Comparison of ENCODE assay signal across 26 cellular contexts in genomic region chr11:8066036-8066910, GRCh38. TPM values are rescaled to one million over a fixed set of nuclear protein-coding genes. Genes with fewer than 3 reads are reported as not detected.
DNase-seq lines count a peak whose midpoint lies in the region; ATAC-seq and TF ChIP-seq lines count a peak whose summit lies in the region.
"Had no signal": no experiment of that assay in that cellular context is flagged by ENCODE, and none has a peak within 500 bp of the region (broad histone marks: within the 10 kb centered on the region; RNA-seq: fewer than 3 reads in every experiment).

No MANE protein-coding gene starts in this region.

- H3K36me3 Mint-ChIP-seq in GM23338 (ENCODE audit: low read depth), result no peaks in the 10 kb centered on the region
- no peaks in the 10 kb centered on the region for H3K36me3 Mint-ChIP-seq in glutamatergic neuron (ENCODE audit: unreplicated experiment)
- H3K36me3 Mint-ChIP-seq: natural killer cell treated with Interleukin-12 subunit alpha and Interleukin-12 subunit beta and Interleukin-15 and Interleukin-18, amount 100 ng/mL, for 72 hours had no signal

- H3F3A ChIP-seq in GM23338 (replicated peaks; ENCODE audit: low read depth), result no peaks in the 10 kb centered on the region

- H3K4me2 ChIP-seq in GM23338, result no peak overlapping the region

- peak; percentile 8; the same call in 1 of the 3 replicates for ATAC-seq in GM23338
- peak; percentile 8; the same call in 1 of the 3 replicates for ATAC-seq in RWPE2 (ENCODE audit: low read depth)
- ATAC-seq: body of pancreas, left lung had no signal

- H3K9me3 Mint-ChIP-seq in GM23338 (no peaks in the 10 kb centered on the region; the same call in 2 of the 3 replicates), glutamatergic neuron (ENCODE audit: unreplicated experiment) (peaks cover 5% of the 10 kb centered on the region)
- H3K9me3 Mint-ChIP-seq: activated CD4-positive, alpha-beta T cell treated with anti-CD3 and anti-CD28 coated beads, Interleukin-2, amount 10 ng/mL, durations not matched to agents 7 days and 5 days; HFFc6; natural killer cell treated with Interleukin-12 subunit alpha and Interleukin-12 subunit beta and Interleukin-15 and Interleukin-18, amount 100 ng/mL, for 72 hours had no signal

- DNase-seq in GM23338 (ENCODE audit: low spot score) (no peak), RWPE2 (ENCODE audit: low spot score) (no peak), glutamatergic neuron (no peak), spleen (peak; percentile 72), NCI-H526 treated with DMSO at 0.1 percent for 48 hours (lab: John Stamatoyannopoulos, UW) (no peak), NCI-H187 (lab: John Stamatoyannopoulos, UW) (no peak), NCI-H2227 (lab: John Stamatoyannopoulos, UW; ENCODE audit: unreplicated experiment) (no peak)
- DNase-seq: activated CD4-positive, alpha-beta T cell treated with anti-CD3 and anti-CD28 coated beads, Interleukin-2, amount 10 ng/mL, durations not matched to agents 7 days and 5 days; activated gamma-delta T cell; body of pancreas; C1 segment of cervical spinal cord; Calu3; effector CD4-positive, alpha-beta T cell; erythroblast; foreskin fibroblast; HFFc6; IMR-90; midbrain; NCI-H1048; NCI-H187 treated with DMSO at 0.1 percent for 48 hours; NCI-H69; stimulated activated CD4-positive, alpha-beta T cell treated with anti-CD3 and anti-CD28 coated beads, Interleukin-1b, Interleukin-23, amount 100 ng/mL, for 48 hours had no signal

- WGBS in spleen, 5 donors, result 74 to 82% (median 79%) methylated on average over 12 to 17 of the region's 17 CpGs

- H3K27ac Mint-ChIP-seq in GM23338, result no peak overlapping the region
- no peak overlapping the region for H3K27ac Mint-ChIP-seq in glutamatergic neuron (ENCODE audit: unreplicated experiment)
- H3K27ac Mint-ChIP-seq: activated CD4-positive, alpha-beta T cell treated with anti-CD3 and anti-CD28 coated beads, Interleukin-2, amount 10 ng/mL, durations not matched to agents 7 days and 5 days; HFFc6; natural killer cell treated with Interleukin-12 subunit alpha and Interleukin-12 subunit beta and Interleukin-15 and Interleukin-18, amount 100 ng/mL, for 72 hours; progenitor cell of endocrine pancreas had no signal

- H3K4me3 Mint-ChIP-seq in GM23338 (no peak overlapping the region), glutamatergic neuron (ENCODE audit: unreplicated experiment) (peak overlapping the region; percentile 27)
- H3K4me3 Mint-ChIP-seq: activated CD4-positive, alpha-beta T cell treated with anti-CD3 and anti-CD28 coated beads, Interleukin-2, amount 10 ng/mL, durations not matched to agents 7 days and 5 days; HFFc6; natural killer cell treated with Interleukin-12 subunit alpha and Interleukin-12 subunit beta and Interleukin-15 and Interleukin-18, amount 100 ng/mL, for 72 hours had no signal

- peaks cover 4% of the 10 kb centered on the region for H3K27me3 Mint-ChIP-seq in GM23338 (ENCODE audit: insufficient read depth, low read depth, poor library complexity)
- H3K27me3 Mint-ChIP-seq in glutamatergic neuron (ENCODE audit: unreplicated experiment), result peaks cover 9% of the 10 kb centered on the region

- no peak for TF ChIP-seq POLR2A in spleen (IDR thresholded peaks at IDR 0.05)

- H3K4me1 ChIP-seq in GM23338 (ENCODE audit: insufficient read depth), result peaks cover 5% of the 10 kb centered on the region; the same call in 1 of the 2 replicates
- H3K4me1 ChIP-seq in RWPE2 (ENCODE audit: insufficient read depth, poor library complexity, severe bottlenecking), result peaks cover 8% of the 10 kb centered on the region
- H3K4me1 ChIP-seq in spleen, result peaks cover 0 to 11% (median 0%) of the 10 kb centered on the region in 6 donors

- H3K9me2 ChIP-seq in GM23338 (ENCODE audit: insufficient read depth), result no peaks in the 10 kb centered on the region

- H3K4me1 Mint-ChIP-seq in GM23338, result peaks cover 27% of the 10 kb centered on the region
- peaks cover 31% of the 10 kb centered on the region for H3K4me1 Mint-ChIP-seq in glutamatergic neuron (ENCODE audit: low read depth, unreplicated experiment)
- H3K4me1 Mint-ChIP-seq: activated CD4-positive, alpha-beta T cell treated with anti-CD3 and anti-CD28 coated beads, Interleukin-2, amount 10 ng/mL, durations not matched to agents 7 days and 5 days had no signal

- H3K4me3 ChIP-seq in GM23338, result no peak overlapping the region
- H3K4me3 ChIP-seq in RWPE2 (ENCODE audit: severe bottlenecking), result no peak overlapping the region
- H3K4me3 ChIP-seq in spleen, result no peak overlapping the region
- H3K4me3 ChIP-seq: body of pancreas, heart right ventricle, left lung had no signal

- H3K27ac ChIP-seq in GM23338 (ENCODE audit: low read depth) (no peak overlapping the region), RWPE2 (ENCODE audit: poor library complexity, severe bottlenecking) (no peak overlapping the region), spleen (no peak overlapping the region)
- H3K27ac ChIP-seq: body of pancreas, left lung had no signal

- no peak for TF ChIP-seq CTCF in GM23338 (conservative IDR thresholded peaks at IDR 0.05; ENCODE audit: low read depth in 2 of 2)
- TF ChIP-seq CTCF in RWPE2 (IDR thresholded peaks at IDR 0.05; ENCODE audit: poor library complexity, severe bottlenecking), result no peak
- no peak for TF ChIP-seq CTCF in glutamatergic neuron (IDR thresholded peaks at IDR 0.05; ENCODE audit: partially characterized antibody, unreplicated experiment)
- no peak for TF ChIP-seq CTCF in spleen (IDR thresholded peaks at IDR 0.05 in 8 of 11, conservative IDR thresholded peaks at IDR 0.05 in 3 of 11)

- H4K20me1 ChIP-seq in GM23338 (replicated peaks; ENCODE audit: insufficient read depth), result no peaks in the 10 kb centered on the region

- no peaks in the 10 kb centered on the region for H3K79me2 ChIP-seq in GM23338 (replicated peaks; ENCODE audit: insufficient read depth)

- intact Hi-C loops in spleen (cut with DNase I; ENCODE audit: low total_unique reads), result no loop called here

- H3K36me3 ChIP-seq in GM23338 (ENCODE audit: insufficient read depth) (no peaks in the 10 kb centered on the region), RWPE2 (ENCODE audit: low read depth) (no peaks in the 10 kb centered on the region), spleen (no peaks in the 10 kb centered on the region)
- H3K36me3 ChIP-seq: heart right ventricle, left lung had no signal

- H3K27me3 ChIP-seq in GM23338 (ENCODE audit: insufficient read depth), result no peaks in the 10 kb centered on the region
- H3K27me3 ChIP-seq in RWPE2 (ENCODE audit: insufficient read depth, poor library complexity, severe bottlenecking), result no peaks in the 10 kb centered on the region
- H3K27me3 ChIP-seq in spleen (replicated peaks in 1 of 7), result peaks cover 0 to 12% (median 0%) of the 10 kb centered on the region in 7 donors
- H3K27me3 ChIP-seq: body of pancreas, heart right ventricle, left lung had no signal

- H3K9me3 ChIP-seq in RWPE2 (ENCODE audit: severe bottlenecking), result no peaks in the 10 kb centered on the region
- H3K9me3 ChIP-seq in spleen, result no peaks in the 10 kb centered on the region
- H3K9me3 ChIP-seq: body of pancreas, heart right ventricle, left lung had no signal

- H2AFZ ChIP-seq in GM23338, result peak overlapping the region; percentile 91

TF ChIP-seq in GM23338, 12 proteins besides CTCF, POLR2A, EP300 and RAD21:
- TF ChIP-seq POLR2AphosphoS5 (IDR thresholded peaks at IDR 0.05; ENCODE audit: low read depth), result no peak
- no peak for TF ChIP-seq JUNB (IDR thresholded peaks at IDR 0.05; ENCODE audit: unreplicated experiment)
- TF ChIP-seq NANOG (IDR thresholded peaks at IDR 0.05; ENCODE audit: borderline replicate concordance), result no peak
- TF ChIP-seq STAT1 (IDR thresholded peaks at IDR 0.05; ENCODE audit: unreplicated experiment), result no peak
- TF ChIP-seq ZNF331 (CRISPR knock-in tag; IDR thresholded peaks at IDR 0.05; ENCODE audit: low read depth), result no peak
- no peak for TF ChIP-seq CREB1 (CRISPR knock-in tag; IDR thresholded peaks at IDR 0.05; ENCODE audit: low read depth)
- no peak for TF ChIP-seq ETS1 (IDR thresholded peaks at IDR 0.05)

RNA-seq across cellular contexts. Expression of gene TUB, which starts 14.7 kb away (rescaled TPM):
- total RNA-seq in GM23338 (2014; rRNA removed; shearing (Covaris generic)), result 23.7 and 30.4 TPM in 2 replicates
- polyA plus RNA-seq in GM23338 (2016; fragmentation: Nextera tagmentation; extraction: Ambion mirVana), result 5.0 and 5.5 TPM in 2 replicates
- 2.8 TPM for total RNA-seq in glutamatergic neuron (ENCODE audit: unreplicated experiment)
- 1 to 10 TPM; 1.4 to 3.2 (median 2.1) TPM for total RNA-seq in spleen
- polyA plus RNA-seq in spleen, result under 1 TPM; 0.17 to 0.42 (median 0.21) TPM
- total RNA-seq: natural killer cell treated with Interleukin-12 subunit alpha and Interleukin-12 subunit beta and Interleukin-15 and Interleukin-18, amount 100 ng/mL, for 72 hours had no signal
